8 cellular contexts compared by ENCODE assay signal in the genomic region with DNA sequence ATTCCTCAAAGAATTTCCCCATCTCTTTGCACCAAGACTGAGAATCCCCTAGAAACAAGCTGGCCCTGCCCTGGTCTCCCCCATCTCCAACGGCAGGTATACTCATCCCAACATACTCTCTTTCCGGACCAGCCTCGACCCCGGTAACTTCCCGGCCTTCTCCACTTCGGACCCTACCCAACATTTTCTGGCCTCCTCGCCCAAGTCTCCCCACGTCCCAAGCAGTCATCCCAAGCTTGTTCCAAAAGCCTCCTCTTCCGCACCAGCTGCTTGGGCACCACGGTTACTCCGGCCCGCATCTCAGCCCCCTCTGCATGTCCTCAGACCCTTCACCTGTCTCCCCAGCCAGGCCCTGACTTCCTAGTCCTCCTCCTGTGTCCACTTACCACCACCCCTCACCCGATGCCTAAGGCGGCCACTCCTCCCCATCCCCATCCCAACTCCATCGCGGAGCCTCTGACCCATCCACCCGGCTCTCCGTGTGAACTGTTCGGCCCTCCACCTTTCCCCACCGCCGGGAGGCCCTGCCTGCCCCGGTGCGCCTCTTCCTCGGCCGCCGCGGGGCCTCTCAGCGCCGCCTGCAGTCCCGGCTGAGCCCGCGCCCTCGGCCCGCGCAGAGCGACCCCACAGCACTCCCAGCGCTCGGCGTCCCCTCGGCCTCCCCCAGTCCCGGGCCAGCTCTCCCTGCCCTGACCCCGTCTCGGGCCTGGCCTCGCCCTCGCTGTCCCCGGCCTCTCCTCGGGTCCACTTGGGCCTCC. TPM values are rescaled to one million over a fixed set of nuclear protein-coding genes. Genes with fewer than 3 reads are reported as not detected.
DNase-seq lines count a peak whose midpoint lies in the region; ATAC-seq lines count a peak whose summit lies in the region.

No MANE protein-coding gene starts in this region.

- peak overlapping the region; percentile 88 for H3K4me2 ChIP-seq in Karpas-422 (ENCODE audit: low read depth, low read length, poor library complexity, severe bottlenecking)

- H3K79me2 ChIP-seq in Karpas-422 (ENCODE audit: low read length) = peaks cover 54% of the 10 kb centered on the region

- no peaks in the 10 kb centered on the region for H3K27me3 Mint-ChIP-seq in natural killer cell treated with Interleukin-12 subunit alpha and Interleukin-12 subunit beta and Interleukin-15 and Interleukin-18, amount 100 ng/mL, for 72 hours

- peak overlapping the region; percentile 95 for H3K9ac ChIP-seq in Karpas-422 (ENCODE audit: low read length)

- H3K36me3 ChIP-seq in Karpas-422 (ENCODE audit: insufficient read depth, low read length) (no peaks in the 10 kb centered on the region), esophagus (ENCODE audit: control insufficient read depth in 2 of 2, insufficient read depth in 2 of 2, low read length in 1 of 2) (no peaks in the 10 kb centered on the region), aorta (ENCODE audit: control insufficient read depth in 1 of 2, insufficient read depth in 2 of 2, low read length in 1 of 2) (no peaks in the 10 kb centered on the region)

- H3K27me3 ChIP-seq in Karpas-422 (ENCODE audit: low read length) (no peaks in the 10 kb centered on the region), esophagus (ENCODE audit: control insufficient read depth in 1 of 2, insufficient read depth in 2 of 2, low read length in 2 of 2) (no peaks in the 10 kb centered on the region), aorta (ENCODE audit: control insufficient read depth in 1 of 2, insufficient read depth in 2 of 2, low read length in 1 of 2) (no peaks in the 10 kb centered on the region)

- ATAC-seq in natural killer cell treated with Interleukin-12 subunit alpha and Interleukin-12 subunit beta and Interleukin-15 and Interleukin-18, amount 100 ng/mL, for 72 hours = peak; percentile 1 to 45
- peak; percentile 24 for ATAC-seq in aorta (ENCODE audit: low FRiP score)

- peaks cover 27% of the 10 kb centered on the region for H4K20me1 ChIP-seq in Karpas-422 (ENCODE audit: insufficient read depth, low read depth, low read length)

- H3K4me1 Mint-ChIP-seq in natural killer cell treated with Interleukin-12 subunit alpha and Interleukin-12 subunit beta and Interleukin-15 and Interleukin-18, amount 100 ng/mL, for 72 hours (ENCODE audit: low read depth in 2 of 2) = peaks cover 23 to 27% of the 10 kb centered on the region in 2 donors

- no peaks in the 10 kb centered on the region for H3K9me3 ChIP-seq in Karpas-422 (ENCODE audit: low read length)
- no peaks in the 10 kb centered on the region for H3K9me3 ChIP-seq in esophagus (ENCODE audit: control insufficient read depth in 2 of 2, insufficient read depth in 1 of 2, low read depth in 1 of 2, low read length in 1 of 2)
- no peaks in the 10 kb centered on the region for H3K9me3 ChIP-seq in aorta (ENCODE audit: control insufficient read depth, low read length)

- peak in 2 of 3 experiments; percentile 4 to 15 for DNase-seq in NCI-H1417 (lab: John Stamatoyannopoulos, UW)
- DNase-seq in NCI-H1417 treated with DMSO at 0.1 percent for 48 hours (lab: John Stamatoyannopoulos, UW) = no peak
- DNase-seq in Karpas-422 = peak; percentile 73
- DNase-seq in activated CD8-positive, alpha-beta memory T cell treated with anti-CD3 and anti-CD28 coated beads, Interleukin-2, amount 50 U/mL, for 48 hours = peak; percentile 77
- DNase-seq in natural killer cell treated with Interleukin-12 subunit alpha and Interleukin-12 subunit beta and Interleukin-15 and Interleukin-18, amount 100 ng/mL, for 72 hours (ENCODE audit: low spot score) = peak; percentile 64
- no peak for DNase-seq in aorta
- no peak for DNase-seq in NCI-H1436 (lab: John Stamatoyannopoulos, UW)

- peak overlapping the region; percentile 87 for H3K4me3 Mint-ChIP-seq in natural killer cell treated with Interleukin-12 subunit alpha and Interleukin-12 subunit beta and Interleukin-15 and Interleukin-18, amount 100 ng/mL, for 72 hours

- intact Hi-C loops in aorta (cut with DNase I) = no loop called here

- H3K4me1 ChIP-seq in Karpas-422 (ENCODE audit: low read length) (peaks cover 33% of the 10 kb centered on the region), esophagus (ENCODE audit: control insufficient read depth in 2 of 2, insufficient read depth in 2 of 2, low read length in 1 of 2) (peaks cover 7 to 29% of the 10 kb centered on the region in 2 donors), aorta (ENCODE audit: control insufficient read depth in 1 of 2, insufficient read depth in 2 of 2, low read length in 2 of 2) (no peaks in the 10 kb centered on the region)

- no peaks in the 10 kb centered on the region for H3K9me2 ChIP-seq in Karpas-422 (replicated peaks; ENCODE audit: insufficient read depth, low read length)

- 5% methylated on average over 45 to 47 of the region's 47 CpGs for WGBS in esophagus, 2 donors
- WGBS in aorta, 2 donors = 3 to 4% methylated on average over 40 to 47 of the region's 47 CpGs

- H3K36me3 Mint-ChIP-seq in natural killer cell treated with Interleukin-12 subunit alpha and Interleukin-12 subunit beta and Interleukin-15 and Interleukin-18, amount 100 ng/mL, for 72 hours = no peaks in the 10 kb centered on the region

- H3K27ac ChIP-seq in Karpas-422 (ENCODE audit: low read length) = peak overlapping the region; percentile 38; the same call in 1 of the 2 replicates
- H3K27ac ChIP-seq in esophagus (ENCODE audit: low read depth in 2 of 2, low read length in 1 of 2) = peak overlapping the region; percentile 94
- peak overlapping the region; percentile 55 to 68 for H3K27ac ChIP-seq in aorta (ENCODE audit: low read depth in 1 of 2, low read length in 2 of 2)

- H3K4me3 ChIP-seq in Karpas-422 (ENCODE audit: low read length) (peak overlapping the region; percentile 94), esophagus (ENCODE audit: low read depth in 1 of 2, low read length in 2 of 2) (peak overlapping the region; percentile 75 to 79), aorta (ENCODE audit: low read length in 2 of 2) (peak overlapping the region; percentile 72 to 80)

- H3K9me3 Mint-ChIP-seq in natural killer cell treated with Interleukin-12 subunit alpha and Interleukin-12 subunit beta and Interleukin-15 and Interleukin-18, amount 100 ng/mL, for 72 hours = no peaks in the 10 kb centered on the region

- peak overlapping the region; percentile 62 to 80 for H3K27ac Mint-ChIP-seq in natural killer cell treated with Interleukin-12 subunit alpha and Interleukin-12 subunit beta and Interleukin-15 and Interleukin-18, amount 100 ng/mL, for 72 hours

- H2AFZ ChIP-seq in Karpas-422 (ENCODE audit: low read length) = no peak overlapping the region

RNA-seq across cellular contexts. Expression of gene PITPNA, which starts 1.0 kb away (rescaled TPM):
- 26.2 and 28.9 TPM in 2 replicates for total RNA-seq in Karpas-422 (2014; rRNA removed; shearing (Covaris generic); ENCODE audit: low replicate concordance)
- 10 to 100 TPM; 16.5 to 36.7 TPM for polyA plus RNA-seq in esophagus
- 10 to 100 TPM; 68.4 to 78.4 TPM for total RNA-seq in natural killer cell treated with Interleukin-12 subunit alpha and Interleukin-12 subunit beta and Interleukin-15 and Interleukin-18, amount 100 ng/mL, for 72 hours
- total RNA-seq in aorta = 10 to 100 TPM; 56.5 to 59.8 TPM
- polyA plus RNA-seq in aorta = 10 to 100 TPM; 27.2 to 32.2 TPM

RNA-seq across cellular contexts. Expression of gene INPP5K, which starts 45.2 kb away (rescaled TPM):
- total RNA-seq in Karpas-422 (2014; rRNA removed; shearing (Covaris generic); ENCODE audit: low replicate concordance) = 61.7 and 102 TPM in 2 replicates
- polyA plus RNA-seq in esophagus (10 to 100 TPM; 16.1 to 19.5 TPM), aorta (10 to 100 TPM; 13.5 to 51.3 TPM)
- total RNA-seq in natural killer cell treated with Interleukin-12 subunit alpha and Interleukin-12 subunit beta and Interleukin-15 and Interleukin-18, amount 100 ng/mL, for 72 hours = 10 to 100 TPM; 34.9 to 43.8 TPM
- 10 to 100 TPM; 35.7 to 40.7 TPM for total RNA-seq in aorta

Comparison
In these comparisons a context has a peak if more than half of its experiments do, and no peak if none do; other contexts are left out.
1. DNase-seq: peak in NCI-H1417 (2 of 3), Karpas-422 (single experiment), activated CD8-positive, alpha-beta memory T cell treated with anti-CD3 and anti-CD28 coated beads, Interleukin-2, amount 50 U/mL, for 48 hours (single experiment) and natural killer cell treated with Interleukin-12 subunit alpha and Interleukin-12 subunit beta and Interleukin-15 and Interleukin-18, amount 100 ng/mL, for 72 hours (single experiment); none in NCI-H1417 treated with DMSO at 0.1 percent for 48 hours (single experiment), aorta (0 of 2) and NCI-H1436 (single experiment).
2. H3K27ac ChIP-seq: peak in every context shown above with its lines; median percentile 94 in esophagus; 62 in aorta; 38 in Karpas-422.
3. Peak in every context shown above with its lines, with median percentiles within 50 percentile points of each other: H3K4me3 ChIP-seq.